8 cellular contexts compared by ENCODE assay signal in the genomic region with DNA sequence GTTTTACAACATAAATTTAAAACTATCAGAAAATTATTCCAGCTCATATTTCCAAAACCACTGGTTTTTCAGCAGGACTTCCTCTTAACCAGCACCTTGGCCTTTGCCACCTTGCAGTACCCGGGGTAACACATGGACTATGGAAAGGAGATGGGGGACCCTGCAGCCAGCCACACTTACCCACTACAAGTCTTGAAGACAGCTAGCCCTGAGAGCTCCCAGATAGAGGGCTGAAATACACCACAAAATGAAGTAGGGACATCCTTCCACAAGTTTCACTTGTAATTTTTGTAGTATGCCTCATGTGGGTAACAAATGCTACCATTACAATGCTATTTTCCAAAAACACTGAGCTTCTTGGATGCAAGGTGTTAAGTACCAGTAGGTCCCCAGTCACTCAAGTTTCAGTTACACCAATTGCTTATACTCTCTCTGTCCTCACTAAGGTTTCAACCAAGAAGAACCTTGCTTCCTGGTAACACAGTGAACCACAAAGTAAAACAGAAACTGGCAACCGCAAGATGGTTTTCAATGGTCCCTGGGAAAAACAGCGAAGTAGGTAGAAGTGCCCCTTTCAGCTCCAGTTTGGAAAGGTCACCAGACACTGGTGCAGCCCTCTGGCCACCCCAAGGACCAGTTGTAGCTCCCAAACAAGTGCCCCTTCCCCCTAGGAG.
DNase-seq lines count a peak whose midpoint lies in the region; ATAC-seq, FAIRE-seq and TF ChIP-seq lines count a peak whose summit lies in the region.

No MANE protein-coding gene starts in this region.

- H3K27ac ChIP-seq in esophagus squamous epithelium: peak overlapping the region; percentile 16 to 57 (median 45)

- no peaks in the 10 kb centered on the region for H3K9me3 ChIP-seq in esophagus squamous epithelium

- ATAC-seq in GM21381 (IDR thresholded peaks at IDR 0.05; ENCODE audit: unreplicated experiment) (peak; percentile 33), HG03439 (IDR thresholded peaks at IDR 0.05; ENCODE audit: unreplicated experiment) (peak; percentile 40)

- no peaks in the 10 kb centered on the region for H3K27me3 ChIP-seq in esophagus squamous epithelium

- peak; percentile 97 for FAIRE-seq in GM18507 (lab: Jason Lieb, UNC)

- TF ChIP-seq POLR2A in esophagus squamous epithelium (IDR thresholded peaks at IDR 0.05): no peak

- no peak overlapping the region for H3K4me3 ChIP-seq in esophagus squamous epithelium

- peak; percentile 28 for DNase-seq in GM18507 (ENCODE audit: extremely low spot score, insufficient read length, low read depth)
- DNase-seq in esophagus squamous epithelium (lab: John Stamatoyannopoulos, UW): no peak
- no peak for DNase-seq in NCI-H2081 treated with DMSO at 0.1 percent for 48 hours (lab: John Stamatoyannopoulos, UW)
- no peak for DNase-seq in ecto neural progenitor cell (ENCODE audit: low spot score)
- no peak for DNase-seq in foreskin melanocyte
- no peak for DNase-seq in GDM1 (lab: John Stamatoyannopoulos, UW)

- TF ChIP-seq CTCF in esophagus squamous epithelium (IDR thresholded peaks at IDR 0.05): no peak

- H3K36me3 ChIP-seq in esophagus squamous epithelium: no peaks in the 10 kb centered on the region

- peaks cover 0 to 55% (median 17%) of the 10 kb centered on the region in 3 donors for H3K4me1 ChIP-seq in esophagus squamous epithelium

- 83 to 91% methylated on average over 2 to 3 of the region's 3 CpGs for WGBS in esophagus squamous epithelium, 2 donors

- intact Hi-C loops in esophagus squamous epithelium (cut with DNase I): no loop called here
